In genomic region chr1:230212405-230212936, GRCh38 we compare ENCODE assay signal across 1 cellular context.
TF ChIP-seq lines count a peak whose summit lies in the region.

No MANE protein-coding gene starts in this region.

TF ChIP-seq in HepG2, 621 proteins besides CTCF, POLR2A, EP300 and RAD21 (continued from another document):
- TF ChIP-seq SNAPC4 (CRISPR knock-in tag; IDR thresholded peaks at IDR 0.05) (no peak), CBX1 (IDR thresholded peaks at IDR 0.05; ENCODE audit: low read depth) (no peak), ZFP1 (CRISPR knock-in tag; IDR thresholded peaks at IDR 0.05) (no peak), SMAD3 (CRISPR knock-in tag; IDR thresholded peaks at IDR 0.05) (no peak), PHB2 (IDR thresholded peaks at IDR 0.05; ENCODE audit: partially characterized antibody) (no peak), PLRG1 (conservative IDR thresholded peaks at IDR 0.05) (no peak), HMGA1 (CRISPR knock-in tag; conservative IDR thresholded peaks at IDR 0.05) (no peak), ZNF724P (CRISPR knock-in tag; IDR thresholded peaks at IDR 0.05; ENCODE audit: borderline replicate concordance) (no peak), BRCA1 (CRISPR knock-in tag; IDR thresholded peaks at IDR 0.05) (no peak), CENPX (CRISPR knock-in tag; IDR thresholded peaks at IDR 0.05) (no peak), HOXD1 (CRISPR knock-in tag; IDR thresholded peaks at IDR 0.05) (no peak), CREBL2 (CRISPR knock-in tag; IDR thresholded peaks at IDR 0.05; ENCODE audit: borderline replicate concordance) (no peak), TIGD3 (CRISPR knock-in tag; IDR thresholded peaks at IDR 0.05; ENCODE audit: borderline replicate concordance) (no peak)
